13 cellular contexts compared by ENCODE assay signal in genomic region chr1:245858683-245859509, GRCh38.
DNase-seq lines count a peak whose midpoint lies in the region; ATAC-seq and TF ChIP-seq lines count a peak whose summit lies in the region.
"Had no signal": no experiment of that assay in that cellular context is flagged by ENCODE, and none has a peak within 500 bp of the region (broad histone marks: within the 10 kb centered on the region; RNA-seq: fewer than 3 reads in every experiment).

No MANE protein-coding gene starts in this region.

- H3K4me2 ChIP-seq in BLaER1 treated with 17β-estradiol and CSF1 and Interleukin-3, amounts not matched to agents 10 nM and 100 nM = peak overlapping the region in 6 of 11 experiments; percentile 43 to 82 (median 68); a peak in 14 of 22 replicates

- peak overlapping the region in 7 of 11 experiments; percentile 38 to 76 (median 68); a peak in 14 of 22 replicates for H3K27ac ChIP-seq in BLaER1 treated with 17β-estradiol and CSF1 and Interleukin-3, amounts not matched to agents 10 nM and 100 nM

- peaks cover 3% of the 10 kb centered on the region; the same call in 1 of the 2 replicates for H3K9me3 Mint-ChIP-seq in HFFc6
- peaks cover 5% of the 10 kb centered on the region for H3K9me3 Mint-ChIP-seq in activated T-helper 17 cell treated with anti-CD3 and anti-CD28 coated beads, Interleukin-2, amount 50 U/mL, for 72 hours

- 0 out of 2 replicates have a peak overlapping the region, but pooled peaks have one; percentile 6 for H3K4me3 Mint-ChIP-seq in HFFc6
- H3K4me3 Mint-ChIP-seq in activated T-helper 17 cell treated with anti-CD3 and anti-CD28 coated beads, Interleukin-2, amount 50 U/mL, for 72 hours = no peak overlapping the region
- H3K4me3 Mint-ChIP-seq: naive thymus-derived CD8-positive, alpha-beta T cell; stimulated activated naive CD8-positive, alpha-beta T cell treated with anti-CD3 and anti-CD28 coated beads, Interleukin-15, amount 100 ng/mL, for 72 hours had no signal

- peaks cover 87% of the 10 kb centered on the region for H3K4me1 Mint-ChIP-seq in HFFc6 (ENCODE audit: low read depth)
- H3K4me1 Mint-ChIP-seq in activated T-helper 17 cell treated with anti-CD3 and anti-CD28 coated beads, Interleukin-2, amount 50 U/mL, for 72 hours = no peaks in the 10 kb centered on the region
- H3K4me1 Mint-ChIP-seq: naive thymus-derived CD8-positive, alpha-beta T cell; stimulated activated naive CD8-positive, alpha-beta T cell treated with anti-CD3 and anti-CD28 coated beads, Interleukin-15, amount 100 ng/mL, for 72 hours had no signal

- H3K27me3 ChIP-seq in BLaER1 treated with 17β-estradiol and CSF1 and Interleukin-3, amounts not matched to agents 10 nM and 100 nM = no peaks in the 10 kb centered on the region

- peaks cover 37% of the 10 kb centered on the region for H3K36me3 Mint-ChIP-seq in HFFc6 (ENCODE audit: low read depth)
- peaks cover 33% of the 10 kb centered on the region for H3K36me3 Mint-ChIP-seq in activated T-helper 17 cell treated with anti-CD3 and anti-CD28 coated beads, Interleukin-2, amount 50 U/mL, for 72 hours (ENCODE audit: low read depth)

- peak; percentile 76 for TF ChIP-seq CTCF in HFFc6 (IDR thresholded peaks at IDR 0.05)

- no peak for ATAC-seq in activated T-helper 17 cell treated with anti-CD3 and anti-CD28 coated beads, Interleukin-2, amount 50 U/mL, for 72 hours (replicated peaks)
- ATAC-seq in GM21447 (IDR thresholded peaks at IDR 0.05; ENCODE audit: unreplicated experiment) = no peak
- ATAC-seq: naive thymus-derived CD8-positive, alpha-beta T cell; stimulated activated naive CD8-positive, alpha-beta T cell treated with anti-CD3 and anti-CD28 coated beads, Interleukin-15, amount 100 ng/mL, for 72 hours had no signal

- no peaks in the 10 kb centered on the region for H4K20me1 ChIP-seq in BLaER1 treated with 17β-estradiol and CSF1 and Interleukin-3, amounts not matched to agents 10 nM and 100 nM

- H3K27ac Mint-ChIP-seq in HFFc6 = peak overlapping the region; percentile 85
- no peak overlapping the region for H3K27ac Mint-ChIP-seq in activated T-helper 17 cell treated with anti-CD3 and anti-CD28 coated beads, Interleukin-2, amount 50 U/mL, for 72 hours
- H3K27ac Mint-ChIP-seq: naive thymus-derived CD8-positive, alpha-beta T cell; stimulated activated naive CD8-positive, alpha-beta T cell treated with anti-CD3 and anti-CD28 coated beads, Interleukin-15, amount 100 ng/mL, for 72 hours had no signal

- H3K36me3 ChIP-seq in BLaER1 treated with 17β-estradiol and CSF1 and Interleukin-3, amounts not matched to agents 10 nM and 100 nM = peaks cover 16 to 51% (median 22%) of the 10 kb centered on the region in 11 experiments; a peak in 16 of 22 replicates

- H3K4me3 ChIP-seq in BLaER1 treated with 17β-estradiol and CSF1 and Interleukin-3, amounts not matched to agents 10 nM and 100 nM = no peak overlapping the region; a peak in 1 of 20 replicates

- H3K9me3 ChIP-seq in BLaER1 treated with 17β-estradiol and CSF1 and Interleukin-3, amounts not matched to agents 10 nM and 100 nM (replicated peaks in 1 of 11) = peaks cover 7 to 11% (median 10%) of the 10 kb centered on the region in 11 experiments; a peak in 15 of 22 replicates

- H3K27me3 Mint-ChIP-seq in HFFc6 (ENCODE audit: insufficient read depth) = peaks cover 1% of the 10 kb centered on the region; the same call in 1 of the 2 replicates
- no peaks in the 10 kb centered on the region for H3K27me3 Mint-ChIP-seq in activated T-helper 17 cell treated with anti-CD3 and anti-CD28 coated beads, Interleukin-2, amount 50 U/mL, for 72 hours
- H3K27me3 Mint-ChIP-seq: naive thymus-derived CD8-positive, alpha-beta T cell; stimulated activated naive CD8-positive, alpha-beta T cell treated with anti-CD3 and anti-CD28 coated beads, Interleukin-15, amount 100 ng/mL, for 72 hours had no signal

- H3K4me1 ChIP-seq in BLaER1 treated with 17β-estradiol and CSF1 and Interleukin-3, amounts not matched to agents 10 nM and 100 nM = peaks cover 16 to 32% (median 28%) of the 10 kb centered on the region in 10 experiments; a peak in 19 of 20 replicates

- peak overlapping the region in 4 of 11 experiments; percentile 17 to 58 (median 50); a peak in 4 of 22 replicates for H3K9ac ChIP-seq in BLaER1 treated with 17β-estradiol and CSF1 and Interleukin-3, amounts not matched to agents 10 nM and 100 nM

- DNase-seq in HFFc6 (no peak), SW480 (ENCODE audit: low spot score) (peak; percentile 6), iris pigment epithelial cell (ENCODE audit: low read depth) (peak; percentile 53), NCI-H2029 treated with DMSO at 0.1 percent for 48 hours (lab: John Stamatoyannopoulos, UW) (no peak), hippocampal formation (lab: John Stamatoyannopoulos, UW) (no peak)
- DNase-seq: activated CD8-positive, alpha-beta memory T cell treated with anti-CD3 and anti-CD28 coated beads, Interleukin-2, amount 50 U/mL, for 48 hours; cerebellar nuclear complex; GF-D8; naive thymus-derived CD8-positive, alpha-beta T cell; stimulated activated naive CD8-positive, alpha-beta T cell treated with anti-CD3 and anti-CD28 coated beads, Interleukin-15, amount 100 ng/mL, for 72 hours had no signal

Comparison
In these comparisons a context has a peak if more than half of its experiments do, and no peak if none do; other contexts are left out.
1. DNase-seq: peak in SW480 (single experiment) and iris pigment epithelial cell (single experiment); none in HFFc6 (single experiment), NCI-H2029 treated with DMSO at 0.1 percent for 48 hours (single experiment) and hippocampal formation (0 of 2).